In genomic region chr3:195153653-195154052, GRCh38 we compare ENCODE assay signal across 2 cellular contexts.
TF ChIP-seq lines count a peak whose summit lies in the region.

No MANE protein-coding gene starts in this region.

TF ChIP-seq in GM23338, 12 proteins besides CTCF, POLR2A, EP300 and RAD21 (continued from another document):
- TF ChIP-seq STAT1 (IDR thresholded peaks at IDR 0.05; ENCODE audit: unreplicated experiment), result no peak
- TF ChIP-seq POLR2AphosphoS5 (IDR thresholded peaks at IDR 0.05; ENCODE audit: low read depth), result no peak
- no peak for TF ChIP-seq EZH2 (IDR thresholded peaks at IDR 0.05; ENCODE audit: low read depth, unreplicated experiment)
- TF ChIP-seq, protein P1, sequence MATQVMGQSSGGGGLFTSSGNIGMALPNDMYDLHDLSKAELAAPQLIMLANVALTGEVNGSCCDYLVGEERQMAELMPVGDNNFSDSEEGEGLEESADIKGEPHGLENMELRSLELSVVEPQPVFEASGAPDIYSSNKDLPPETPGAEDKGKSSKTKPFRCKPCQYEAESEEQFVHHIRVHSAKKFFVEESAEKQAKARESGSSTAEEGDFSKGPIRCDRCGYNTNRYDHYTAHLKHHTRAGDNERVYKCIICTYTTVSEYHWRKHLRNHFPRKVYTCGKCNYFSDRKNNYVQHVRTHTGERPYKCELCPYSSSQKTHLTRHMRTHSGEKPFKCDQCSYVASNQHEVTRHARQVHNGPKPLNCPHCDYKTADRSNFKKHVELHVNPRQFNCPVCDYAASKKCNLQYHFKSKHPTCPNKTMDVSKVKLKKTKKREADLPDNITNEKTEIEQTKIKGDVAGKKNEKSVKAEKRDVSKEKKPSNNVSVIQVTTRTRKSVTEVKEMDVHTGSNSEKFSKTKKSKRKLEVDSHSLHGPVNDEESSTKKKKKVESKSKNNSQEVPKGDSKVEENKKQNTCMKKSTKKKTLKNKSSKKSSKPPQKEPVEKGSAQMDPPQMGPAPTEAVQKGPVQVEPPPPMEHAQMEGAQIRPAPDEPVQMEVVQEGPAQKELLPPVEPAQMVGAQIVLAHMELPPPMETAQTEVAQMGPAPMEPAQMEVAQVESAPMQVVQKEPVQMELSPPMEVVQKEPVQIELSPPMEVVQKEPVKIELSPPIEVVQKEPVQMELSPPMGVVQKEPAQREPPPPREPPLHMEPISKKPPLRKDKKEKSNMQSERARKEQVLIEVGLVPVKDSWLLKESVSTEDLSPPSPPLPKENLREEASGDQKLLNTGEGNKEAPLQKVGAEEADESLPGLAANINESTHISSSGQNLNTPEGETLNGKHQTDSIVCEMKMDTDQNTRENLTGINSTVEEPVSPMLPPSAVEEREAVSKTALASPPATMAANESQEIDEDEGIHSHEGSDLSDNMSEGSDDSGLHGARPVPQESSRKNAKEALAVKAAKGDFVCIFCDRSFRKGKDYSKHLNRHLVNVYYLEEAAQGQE (IDR thresholded peaks at IDR 0.05; ENCODE audit: unreplicated experiment), result no peak
- TF ChIP-seq ZNF114 (CRISPR knock-in tag; IDR thresholded peaks at IDR 0.05), result no peak
- TF ChIP-seq NANOG (IDR thresholded peaks at IDR 0.05; ENCODE audit: borderline replicate concordance), result no peak
- TF ChIP-seq, protein P2, sequence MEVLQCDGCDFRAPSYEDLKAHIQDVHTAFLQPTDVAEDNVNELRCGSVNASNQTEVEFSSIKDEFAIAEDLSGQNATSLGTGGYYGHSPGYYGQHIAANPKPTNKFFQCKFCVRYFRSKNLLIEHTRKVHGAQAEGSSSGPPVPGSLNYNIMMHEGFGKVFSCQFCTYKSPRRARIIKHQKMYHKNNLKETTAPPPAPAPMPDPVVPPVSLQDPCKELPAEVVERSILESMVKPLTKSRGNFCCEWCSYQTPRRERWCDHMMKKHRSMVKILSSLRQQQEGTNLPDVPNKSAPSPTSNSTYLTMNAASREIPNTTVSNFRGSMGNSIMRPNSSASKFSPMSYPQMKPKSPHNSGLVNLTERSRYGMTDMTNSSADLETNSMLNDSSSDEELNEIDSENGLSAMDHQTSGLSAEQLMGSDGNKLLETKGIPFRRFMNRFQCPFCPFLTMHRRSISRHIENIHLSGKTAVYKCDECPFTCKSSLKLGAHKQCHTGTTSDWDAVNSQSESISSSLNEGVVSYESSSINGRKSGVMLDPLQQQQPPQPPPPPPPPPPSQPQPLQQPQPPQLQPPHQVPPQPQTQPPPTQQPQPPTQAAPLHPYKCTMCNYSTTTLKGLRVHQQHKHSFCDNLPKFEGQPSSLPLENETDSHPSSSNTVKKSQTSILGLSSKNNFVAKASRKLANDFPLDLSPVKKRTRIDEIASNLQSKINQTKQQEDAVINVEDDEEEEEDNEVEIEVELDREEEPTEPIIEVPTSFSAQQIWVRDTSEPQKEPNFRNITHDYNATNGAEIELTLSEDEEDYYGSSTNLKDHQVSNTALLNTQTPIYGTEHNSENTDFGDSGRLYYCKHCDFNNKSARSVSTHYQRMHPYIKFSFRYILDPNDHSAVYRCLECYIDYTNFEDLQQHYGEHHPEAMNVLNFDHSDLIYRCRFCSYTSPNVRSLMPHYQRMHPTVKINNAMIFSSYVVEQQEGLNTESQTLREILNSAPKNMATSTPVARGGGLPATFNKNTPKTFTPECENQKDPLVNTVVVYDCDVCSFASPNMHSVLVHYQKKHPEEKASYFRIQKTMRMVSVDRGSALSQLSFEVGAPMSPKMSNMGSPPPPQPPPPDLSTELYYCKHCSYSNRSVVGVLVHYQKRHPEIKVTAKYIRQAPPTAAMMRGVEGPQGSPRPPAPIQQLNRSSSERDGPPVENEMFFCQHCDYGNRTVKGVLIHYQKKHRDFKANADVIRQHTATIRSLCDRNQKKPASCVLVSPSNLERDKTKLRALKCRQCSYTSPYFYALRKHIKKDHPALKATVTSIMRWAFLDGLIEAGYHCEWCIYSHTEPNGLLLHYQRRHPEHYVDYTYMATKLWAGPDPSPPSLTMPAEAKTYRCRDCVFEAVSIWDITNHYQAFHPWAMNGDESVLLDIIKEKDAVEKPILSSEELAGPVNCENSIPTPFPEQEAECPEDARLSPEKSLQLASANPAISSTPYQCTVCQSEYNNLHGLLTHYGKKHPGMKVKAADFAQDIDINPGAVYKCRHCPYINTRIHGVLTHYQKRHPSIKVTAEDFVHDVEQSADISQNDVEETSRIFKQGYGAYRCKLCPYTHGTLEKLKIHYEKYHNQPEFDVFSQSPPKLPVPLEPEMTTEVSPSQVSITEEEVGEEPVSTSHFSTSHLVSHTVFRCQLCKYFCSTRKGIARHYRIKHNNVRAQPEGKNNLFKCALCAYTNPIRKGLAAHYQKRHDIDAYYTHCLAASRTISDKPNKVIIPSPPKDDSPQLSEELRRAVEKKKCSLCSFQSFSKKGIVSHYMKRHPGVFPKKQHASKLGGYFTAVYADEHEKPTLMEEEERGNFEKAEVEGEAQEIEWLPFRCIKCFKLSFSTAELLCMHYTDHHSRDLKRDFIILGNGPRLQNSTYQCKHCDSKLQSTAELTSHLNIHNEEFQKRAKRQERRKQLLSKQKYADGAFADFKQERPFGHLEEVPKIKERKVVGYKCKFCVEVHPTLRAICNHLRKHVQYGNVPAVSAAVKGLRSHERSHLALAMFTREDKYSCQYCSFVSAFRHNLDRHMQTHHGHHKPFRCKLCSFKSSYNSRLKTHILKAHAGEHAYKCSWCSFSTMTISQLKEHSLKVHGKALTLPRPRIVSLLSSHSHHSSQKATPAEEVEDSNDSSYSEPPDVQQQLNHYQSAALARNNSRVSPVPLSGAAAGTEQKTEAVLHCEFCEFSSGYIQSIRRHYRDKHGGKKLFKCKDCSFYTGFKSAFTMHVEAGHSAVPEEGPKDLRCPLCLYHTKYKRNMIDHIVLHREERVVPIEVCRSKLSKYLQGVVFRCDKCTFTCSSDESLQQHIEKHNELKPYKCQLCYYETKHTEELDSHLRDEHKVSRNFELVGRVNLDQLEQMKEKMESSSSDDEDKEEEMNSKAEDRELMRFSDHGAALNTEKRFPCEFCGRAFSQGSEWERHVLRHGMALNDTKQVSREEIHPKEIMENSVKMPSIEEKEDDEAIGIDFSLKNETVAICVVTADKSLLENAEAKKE (CRISPR knock-in tag; IDR thresholded peaks at IDR 0.05), result no peak
- TF ChIP-seq ZNF331 (CRISPR knock-in tag; IDR thresholded peaks at IDR 0.05; ENCODE audit: low read depth), result no peak
- TF ChIP-seq CREB1 (CRISPR knock-in tag; IDR thresholded peaks at IDR 0.05; ENCODE audit: low read depth), result no peak

TF ChIP-seq in HepG2, 621 proteins besides CTCF, POLR2A, EP300 and RAD21 (continued from another document):
- no peak for TF ChIP-seq RNF219 (CRISPR knock-in tag; IDR thresholded peaks at IDR 0.05)
- no peak for TF ChIP-seq ZXDC (CRISPR knock-in tag; IDR thresholded peaks at IDR 0.05)
- no peak for TF ChIP-seq RARA (CRISPR knock-in tag; IDR thresholded peaks at IDR 0.05)
- TF ChIP-seq AHDC1 (CRISPR knock-in tag; IDR thresholded peaks at IDR 0.05; ENCODE audit: borderline replicate concordance), result no peak
